12 cellular contexts compared by ENCODE assay signal in the genomic region with DNA sequence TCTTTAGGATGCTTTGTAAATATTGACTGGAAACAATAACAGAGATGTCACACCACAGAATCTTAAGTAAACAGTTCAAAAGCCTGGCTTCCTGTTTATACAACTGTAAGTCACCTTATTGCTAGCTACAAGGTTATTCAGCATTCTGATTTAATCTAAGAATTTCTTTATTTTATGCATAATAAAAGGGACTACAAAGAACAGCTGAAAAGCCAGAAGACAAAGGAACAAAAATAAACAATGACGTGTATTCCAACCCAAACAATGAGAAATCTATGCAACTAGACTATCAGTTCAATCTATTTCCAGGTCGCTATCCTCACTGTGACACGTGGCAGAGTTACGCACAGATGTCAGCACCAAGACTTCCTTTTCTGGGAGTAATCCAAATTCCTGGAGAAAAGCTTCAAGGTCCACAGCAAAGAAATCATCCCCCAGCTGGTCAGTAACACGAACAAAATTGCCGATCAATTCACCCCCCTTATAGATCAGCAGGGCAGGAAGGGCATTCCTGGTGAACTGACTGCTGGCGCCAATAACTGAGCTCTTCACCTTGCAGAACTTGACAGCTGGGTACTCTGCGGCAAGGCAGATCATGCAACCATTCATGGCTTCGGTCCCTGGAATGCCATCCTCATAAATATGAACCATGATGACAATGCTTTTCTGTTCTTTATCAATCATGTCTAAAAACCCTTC. TPM values are rescaled to one million over a fixed set of nuclear protein-coding genes. Genes with fewer than 3 reads are reported as not detected.
DNase-seq lines count a peak whose midpoint lies in the region; ATAC-seq, FAIRE-seq and TF ChIP-seq lines count a peak whose summit lies in the region.
"Had no signal": no experiment of that assay in that cellular context is flagged by ENCODE, and none has a peak within 500 bp of the region (broad histone marks: within the 10 kb centered on the region; RNA-seq: fewer than 3 reads in every experiment).

No MANE protein-coding gene starts in this region.

- peaks cover 42% of the 10 kb centered on the region for H3K4me1 Mint-ChIP-seq in activated CD8-positive, alpha-beta T cell treated with anti-CD3 and anti-CD28 coated beads for 36 hours (ENCODE audit: low read depth)
- H3K4me1 Mint-ChIP-seq in activated CD8-positive, alpha-beta T cell treated with anti-CD3 and anti-CD28 coated beads, Interleukin-2, amount 10 ng/mL, durations not matched to agents 7 days and 5 days (ENCODE audit: low read depth) = peaks cover 38% of the 10 kb centered on the region
- peaks cover 2% of the 10 kb centered on the region for H3K4me1 Mint-ChIP-seq in astrocyte (ENCODE audit: low read depth, unreplicated experiment)

- ATAC-seq in activated CD8-positive, alpha-beta T cell treated with anti-CD3 and anti-CD28 coated beads for 36 hours = no peak
- ATAC-seq in activated CD8-positive, alpha-beta T cell treated with anti-CD3 and anti-CD28 coated beads, Interleukin-2, amount 10 ng/mL, durations not matched to agents 7 days and 5 days = no peak
- ATAC-seq: activated T-helper 17 cell treated with anti-CD3 and anti-CD28 coated beads, Interleukin-2, amount 50 U/mL, for 72 hours had no signal

- H3K9ac ChIP-seq in astrocyte (ENCODE audit: low read length) (peak overlapping the region; percentile 47), subcutaneous abdominal adipose tissue (ENCODE audit: low read length in 5 of 5) (no peak overlapping the region)

- intact Hi-C loops in activated CD8-positive, alpha-beta T cell treated with anti-CD3 and anti-CD28 coated beads for 36 hours (cut with micrococcal nuclease) = loop anchor here (10.0 kb wide), 1 partner anchor 325 kb away; no protein-coding TSS in a partner anchor

- H3K4me1 ChIP-seq in astrocyte (ENCODE audit: insufficient read depth, low read length) (peaks cover 20% of the 10 kb centered on the region), subcutaneous abdominal adipose tissue (ENCODE audit: control insufficient read depth in 5 of 5, insufficient read depth in 5 of 5, low read length in 5 of 5) (peaks cover 2 to 39% (median 14%) of the 10 kb centered on the region in 5 donors)

- H2AFZ ChIP-seq in astrocyte (ENCODE audit: low read depth, low read length) = no peak overlapping the region

- TF ChIP-seq CTCF in activated CD8-positive, alpha-beta T cell treated with anti-CD3 and anti-CD28 coated beads for 36 hours (IDR thresholded peaks at IDR 0.05) = no peak
- TF ChIP-seq CTCF in astrocyte (IDR thresholded peaks at IDR 0.05; ENCODE audit: insufficient read depth, low read depth, low read length) = no peak

- peaks cover 12% of the 10 kb centered on the region for H3K79me2 ChIP-seq in astrocyte (ENCODE audit: insufficient read depth, low read length)

- no peaks in the 10 kb centered on the region for H3K27me3 Mint-ChIP-seq in activated CD8-positive, alpha-beta T cell treated with anti-CD3 and anti-CD28 coated beads for 36 hours
- H3K27me3 Mint-ChIP-seq in activated CD8-positive, alpha-beta T cell treated with anti-CD3 and anti-CD28 coated beads, Interleukin-2, amount 10 ng/mL, durations not matched to agents 7 days and 5 days (ENCODE audit: low read depth) = no peaks in the 10 kb centered on the region
- no peaks in the 10 kb centered on the region for H3K27me3 Mint-ChIP-seq in astrocyte (ENCODE audit: low read depth, unreplicated experiment)
- H3K27me3 Mint-ChIP-seq: activated T-helper 17 cell treated with anti-CD3 and anti-CD28 coated beads, Interleukin-2, amount 50 U/mL, for 72 hours had no signal

- POLR2A ChIA-PET in activated CD8-positive, alpha-beta T cell treated with anti-CD3 and anti-CD28 coated beads for 36 hours (lab: Charles Lee) = interaction anchor here (1.2 kb wide), 1 partner anchor 9 kb away, joined by 4 read pairs; a partner anchor contains a TSS
- POLR2A ChIA-PET in activated CD8-positive, alpha-beta T cell treated with anti-CD3 and anti-CD28 coated beads, Interleukin-2, amount 10 ng/mL, durations not matched to agents 7 days and 5 days (lab: Charles Lee) = interaction anchor here (0.6 to 0.9 kb wide), 2 partner anchors 9 to 122 kb away, joined by 3 read pairs; a partner anchor contains a TSS

- H3K4me3 Mint-ChIP-seq in activated CD8-positive, alpha-beta T cell treated with anti-CD3 and anti-CD28 coated beads for 36 hours = no peak overlapping the region
- H3K4me3 Mint-ChIP-seq in activated CD8-positive, alpha-beta T cell treated with anti-CD3 and anti-CD28 coated beads, Interleukin-2, amount 10 ng/mL, durations not matched to agents 7 days and 5 days = no peak overlapping the region
- H3K4me3 Mint-ChIP-seq in astrocyte (ENCODE audit: unreplicated experiment) = no peak overlapping the region
- H3K4me3 Mint-ChIP-seq: activated T-helper 17 cell treated with anti-CD3 and anti-CD28 coated beads, Interleukin-2, amount 50 U/mL, for 72 hours had no signal

- peak overlapping the region; percentile 39 for H3K4me2 ChIP-seq in astrocyte (ENCODE audit: low read length)

- H3K27ac Mint-ChIP-seq in activated CD8-positive, alpha-beta T cell treated with anti-CD3 and anti-CD28 coated beads for 36 hours = peak overlapping the region; percentile 30
- H3K27ac Mint-ChIP-seq in activated CD8-positive, alpha-beta T cell treated with anti-CD3 and anti-CD28 coated beads, Interleukin-2, amount 10 ng/mL, durations not matched to agents 7 days and 5 days = no peak overlapping the region
- no peak overlapping the region for H3K27ac Mint-ChIP-seq in astrocyte (ENCODE audit: unreplicated experiment)
- H3K27ac Mint-ChIP-seq: activated T-helper 17 cell treated with anti-CD3 and anti-CD28 coated beads, Interleukin-2, amount 50 U/mL, for 72 hours had no signal

- CTCF ChIA-PET in activated CD8-positive, alpha-beta T cell treated with anti-CD3 and anti-CD28 coated beads for 36 hours (lab: Charles Lee) = interaction anchor here (1.3 to 2.0 kb wide), 3 partner anchors 9 to 321 kb away, joined by 3 to 7 read pairs (median 4); no protein-coding TSS in a partner anchor
- CTCF ChIA-PET in activated CD8-positive, alpha-beta T cell treated with anti-CD3 and anti-CD28 coated beads, Interleukin-2, amount 10 ng/mL, durations not matched to agents 7 days and 5 days (lab: Charles Lee) = interaction anchor here (1.3 to 2.1 kb wide), 3 partner anchors 8 to 355 kb away, joined by 3 to 6 read pairs (median 5); a partner anchor contains a TSS

- FAIRE-seq in astrocyte (lab: Jason Lieb, UNC) = no peak

- DNase-seq in activated CD8-positive, alpha-beta T cell treated with anti-CD3 and anti-CD28 coated beads for 36 hours = no peak
- no peak for DNase-seq in activated CD8-positive, alpha-beta T cell treated with anti-CD3 and anti-CD28 coated beads, Interleukin-2, amount 10 ng/mL, durations not matched to agents 7 days and 5 days
- DNase-seq in astrocyte (ENCODE audit: low read depth) = peak; percentile 70
- DNase-seq in iris pigment epithelial cell (ENCODE audit: low read depth) = peak; percentile 66
- no peak for DNase-seq in HuH-7.5 (ENCODE audit: low spot score)
- no peak for DNase-seq in midbrain (lab: John Stamatoyannopoulos, UW)
- DNase-seq in glomerular visceral epithelial cell (ENCODE audit: extremely low spot score) = no peak
- DNase-seq: ACHN, NCI-H1092, posterior cingulate gyrus had no signal

- H3K9me3 Mint-ChIP-seq in activated CD8-positive, alpha-beta T cell treated with anti-CD3 and anti-CD28 coated beads for 36 hours = no peaks in the 10 kb centered on the region
- H3K9me3 Mint-ChIP-seq in activated CD8-positive, alpha-beta T cell treated with anti-CD3 and anti-CD28 coated beads, Interleukin-2, amount 10 ng/mL, durations not matched to agents 7 days and 5 days (ENCODE audit: insufficient read depth) = no peaks in the 10 kb centered on the region
- no peaks in the 10 kb centered on the region for H3K9me3 Mint-ChIP-seq in astrocyte (ENCODE audit: unreplicated experiment)
- H3K9me3 Mint-ChIP-seq: activated T-helper 17 cell treated with anti-CD3 and anti-CD28 coated beads, Interleukin-2, amount 50 U/mL, for 72 hours had no signal

- H3K27me3 ChIP-seq in astrocyte (ENCODE audit: insufficient read depth, low read length) (no peaks in the 10 kb centered on the region), subcutaneous abdominal adipose tissue (ENCODE audit: control insufficient read depth in 5 of 5, insufficient read depth in 4 of 5, low read length in 5 of 5) (no peaks in the 10 kb centered on the region)

- H3K36me3 ChIP-seq in astrocyte (ENCODE audit: insufficient read depth, low read length) (no peaks in the 10 kb centered on the region), subcutaneous abdominal adipose tissue (ENCODE audit: control insufficient read depth in 5 of 5, insufficient read depth in 5 of 5, low read length in 5 of 5) (peaks cover 15 to 47% (median 31%) of the 10 kb centered on the region in 5 donors)

- H3K27ac ChIP-seq in astrocyte (ENCODE audit: low read depth, low read length) (peak overlapping the region; percentile 87), subcutaneous abdominal adipose tissue (ENCODE audit: low read depth, low read length) (peak overlapping the region; percentile 44)

- H3K4me3 ChIP-seq in astrocyte (ENCODE audit: insufficient read depth, low read depth, low read length) (peak overlapping the region; percentile 3), subcutaneous abdominal adipose tissue (ENCODE audit: low read depth in 1 of 5, low read length in 5 of 5) (no peak overlapping the region)

- peaks cover 25% of the 10 kb centered on the region for H3K36me3 Mint-ChIP-seq in activated CD8-positive, alpha-beta T cell treated with anti-CD3 and anti-CD28 coated beads for 36 hours (ENCODE audit: low read depth)
- peaks cover 53% of the 10 kb centered on the region for H3K36me3 Mint-ChIP-seq in activated CD8-positive, alpha-beta T cell treated with anti-CD3 and anti-CD28 coated beads, Interleukin-2, amount 10 ng/mL, durations not matched to agents 7 days and 5 days (ENCODE audit: low read depth)
- peaks cover 14% of the 10 kb centered on the region for H3K36me3 Mint-ChIP-seq in astrocyte (ENCODE audit: low read depth, unreplicated experiment)

- H3K9me3 ChIP-seq in astrocyte (ENCODE audit: insufficient read depth, low read depth, low read length) = no peaks in the 10 kb centered on the region
- H3K9me3 ChIP-seq in subcutaneous abdominal adipose tissue (ENCODE audit: control insufficient read depth in 5 of 5, low read length in 5 of 5) = no peaks in the 10 kb centered on the region

- peaks cover 4% of the 10 kb centered on the region for H4K20me1 ChIP-seq in astrocyte (ENCODE audit: insufficient read depth, low read length)

RNA-seq across cellular contexts. Expression of a gene that starts 8.4 kb away (rescaled TPM):
- total RNA-seq in activated CD8-positive, alpha-beta T cell treated with anti-CD3 and anti-CD28 coated beads for 36 hours = 10 to 100 TPM; 16.1 to 16.5 TPM
- 10 to 100 TPM; 25.9 to 27.3 TPM for total RNA-seq in activated CD8-positive, alpha-beta T cell treated with anti-CD3 and anti-CD28 coated beads, Interleukin-2, amount 10 ng/mL, durations not matched to agents 7 days and 5 days
- 21.5 and 23.9 TPM in 2 replicates for total RNA-seq in astrocyte

RNA-seq across cellular contexts. Expression of a gene that starts 20.0 kb away (rescaled TPM):
- not detected for total RNA-seq in activated CD8-positive, alpha-beta T cell treated with anti-CD3 and anti-CD28 coated beads for 36 hours
- total RNA-seq in activated CD8-positive, alpha-beta T cell treated with anti-CD3 and anti-CD28 coated beads, Interleukin-2, amount 10 ng/mL, durations not matched to agents 7 days and 5 days = not detected
- not detected in 2 replicates for total RNA-seq in astrocyte
- total RNA-seq: activated T-helper 17 cell treated with anti-CD3 and anti-CD28 coated beads, Interleukin-2, amount 50 U/mL, for 72 hours had no signal

RNA-seq across cellular contexts. Expression of a gene that starts 31.2 kb away (rescaled TPM):
- not detected for total RNA-seq in activated CD8-positive, alpha-beta T cell treated with anti-CD3 and anti-CD28 coated beads for 36 hours
- not detected for total RNA-seq in activated CD8-positive, alpha-beta T cell treated with anti-CD3 and anti-CD28 coated beads, Interleukin-2, amount 10 ng/mL, durations not matched to agents 7 days and 5 days
- total RNA-seq in astrocyte = not detected in 2 replicates
- total RNA-seq: activated T-helper 17 cell treated with anti-CD3 and anti-CD28 coated beads, Interleukin-2, amount 50 U/mL, for 72 hours had no signal

Comparison
In these comparisons a context has a peak if more than half of its experiments do, and no peak if none do; other contexts are left out.
1. DNase-seq: peak in astrocyte (single experiment) and iris pigment epithelial cell (single experiment); none in activated CD8-positive, alpha-beta T cell treated with anti-CD3 and anti-CD28 coated beads for 36 hours (single experiment), activated CD8-positive, alpha-beta T cell treated with anti-CD3 and anti-CD28 coated beads, Interleukin-2, amount 10 ng/mL, durations not matched to agents 7 days and 5 days (single experiment), HuH-7.5 (single experiment), midbrain (single experiment) and glomerular visceral epithelial cell (single experiment).